In genomic region chr13:32647926-32648325, GRCh38 we compare ENCODE assay signal across 18 cellular contexts.
A peak's percentile ranks its signal among the peaks of the same experiment; 100 is the strongest.
DNase-seq lines count a peak whose midpoint lies in the region; ATAC-seq and TF ChIP-seq lines count a peak whose summit lies in the region.
"Had no signal": no experiment of that assay in that cellular context is flagged by ENCODE, and none has a peak within 500 bp of the region (broad histone marks: within the 10 kb centered on the region; RNA-seq: fewer than 3 reads in every experiment).

No MANE protein-coding gene starts in this region.

- no peak overlapping the region for H3K4me3 Mint-ChIP-seq in CD4-positive, alpha-beta T cell
- H3K4me3 Mint-ChIP-seq in T-helper 17 cell, result no peak overlapping the region
- H3K4me3 Mint-ChIP-seq in naive B cell, result peak overlapping the region in 7 of 8 donors; percentile 8 to 68 (median 19)

- intact Hi-C loops in CD4-positive, alpha-beta T cell (cut with DNase I, micrococcal nuclease), result no loop called here

- no peaks in the 10 kb centered on the region for H3K9me3 Mint-ChIP-seq in CD4-positive, alpha-beta T cell
- no peaks in the 10 kb centered on the region for H3K9me3 Mint-ChIP-seq in naive B cell

- H3K9me3 ChIP-seq in CD4-positive, alpha-beta T cell (ENCODE audit: control insufficient read depth, low read length), result no peaks in the 10 kb centered on the region
- no peaks in the 10 kb centered on the region for H3K9me3 ChIP-seq in T-helper 17 cell (ENCODE audit: control insufficient read depth, low read length, poor library complexity, severe bottlenecking)
- H3K9me3 ChIP-seq: heart right ventricle had no signal

- peaks cover 5% of the 10 kb centered on the region for H3K36me3 Mint-ChIP-seq in CD4-positive, alpha-beta T cell (ENCODE audit: low read depth)
- H3K36me3 Mint-ChIP-seq in T-helper 17 cell (ENCODE audit: low read depth), result no peaks in the 10 kb centered on the region
- H3K36me3 Mint-ChIP-seq in naive B cell, result no peaks in the 10 kb centered on the region

- no peaks in the 10 kb centered on the region for H3K27me3 ChIP-seq in CD4-positive, alpha-beta T cell (ENCODE audit: control insufficient read depth, insufficient read depth, low read length)
- H3K27me3 ChIP-seq: heart right ventricle had no signal

- H3K27ac ChIP-seq in CD4-positive, alpha-beta T cell (ENCODE audit: low read depth, low read length), result no peak overlapping the region
- H3K27ac ChIP-seq: heart right ventricle, PC-9, SK-N-MC had no signal

- no peak for DNase-seq in CD4-positive, alpha-beta T cell
- DNase-seq in T-helper 17 cell, result no peak
- no peak for DNase-seq in naive B cell
- DNase-seq in NOMO-1 (lab: John Stamatoyannopoulos, UW; ENCODE audit: unreplicated experiment in 2 of 2), result no peak
- DNase-seq: activated CD4-positive, alpha-beta T cell treated with anti-CD3 and anti-CD28 coated beads, Interleukin-2, amount 50 U/mL, for 4 hours; DMS 273 treated with DMSO at 0.1 percent for 48 hours; heart right ventricle; Kasumi-1; kidney; midbrain; NCI-H1417; NCI-H226; PC-9 had no signal

- POLR2A ChIA-PET in CD4-positive, alpha-beta T cell (lab: Charles Lee), result interaction anchor here (1.6 kb wide), 1 partner anchor 21 kb away, joined by 3 read pairs; no protein-coding TSS in a partner anchor

- TF ChIP-seq CTCF in CD4-positive, alpha-beta T cell (IDR thresholded peaks at IDR 0.05), result no peak
- TF ChIP-seq CTCF in GM12875 (IDR thresholded peaks at IDR 0.05; ENCODE audit: borderline replicate concordance, insufficient read depth, low read depth, low read length), result 0 out of 2 replicates have a peak, but pooled peaks have one; percentile 11

- peak; percentile 48 for ATAC-seq in CD4-positive, alpha-beta T cell (ENCODE audit: poor library complexity)
- peak; percentile 56 for ATAC-seq in T-helper 17 cell
- ATAC-seq in naive B cell (ENCODE audit: low read depth in 2 of 2), result peak; percentile 53
- ATAC-seq in SK-N-SH treated with all-trans-retinoic acid at 6 μM for 48 hours, result no peak
- ATAC-seq in HG03135 (IDR thresholded peaks at IDR 0.05; ENCODE audit: unreplicated experiment), result no peak
- no peak for ATAC-seq in GM18498 (IDR thresholded peaks at IDR 0.05; ENCODE audit: unreplicated experiment)
- ATAC-seq: heart right ventricle had no signal

- no peak overlapping the region for H3K4me3 ChIP-seq in GM12875 (ENCODE audit: low read depth, low read length)
- H3K4me3 ChIP-seq: heart right ventricle, PC-9, SK-N-MC had no signal

- no peaks in the 10 kb centered on the region for H3K27me3 Mint-ChIP-seq in CD4-positive, alpha-beta T cell
- H3K27me3 Mint-ChIP-seq in T-helper 17 cell (no peaks in the 10 kb centered on the region), naive B cell (no peaks in the 10 kb centered on the region)

- H3K4me1 Mint-ChIP-seq in CD4-positive, alpha-beta T cell (ENCODE audit: low read depth), result peaks cover 68% of the 10 kb centered on the region
- H3K4me1 Mint-ChIP-seq in T-helper 17 cell (peaks cover 45% of the 10 kb centered on the region), naive B cell (peaks cover 47 to 64% (median 59%) of the 10 kb centered on the region in 3 donors)

- CTCF ChIA-PET in CD4-positive, alpha-beta T cell (lab: Charles Lee), result interaction anchor here (1.3 to 6.0 kb wide), 3 partner anchors 8 to 61 kb away, joined by 3 to 52 read pairs (median 9); partner anchors contain the start of gene PDS5B

- H3K27ac Mint-ChIP-seq in CD4-positive, alpha-beta T cell, result no peak overlapping the region
- H3K27ac Mint-ChIP-seq in T-helper 17 cell (peak overlapping the region; percentile 61), naive B cell (peak overlapping the region; percentile 16 to 92 (median 62))

TF ChIP-seq in SK-N-SH treated with all-trans-retinoic acid at 6 μM for 48 hours, 23 proteins besides CTCF, POLR2A, EP300 and RAD21:
- no peak for TF ChIP-seq ZNF565 (CRISPR knock-in tag; conservative IDR thresholded peaks at IDR 0.05; ENCODE audit: low read depth)
- TF ChIP-seq GLIS3 (CRISPR knock-in tag; IDR thresholded peaks at IDR 0.05), result no peak
- no peak for TF ChIP-seq ZFP3 (CRISPR knock-in tag; IDR thresholded peaks at IDR 0.05)
- no peak for TF ChIP-seq CREB5 (CRISPR knock-in tag; IDR thresholded peaks at IDR 0.05; ENCODE audit: low read depth)
- no peak for TF ChIP-seq BACH2 (CRISPR knock-in tag; IDR thresholded peaks at IDR 0.05; ENCODE audit: borderline replicate concordance)
- no peak for TF ChIP-seq ESRRG (CRISPR knock-in tag; IDR thresholded peaks at IDR 0.05)
- no peak for TF ChIP-seq CSDC2 (CRISPR knock-in tag; IDR thresholded peaks at IDR 0.05)
- no peak for TF ChIP-seq RARB (CRISPR knock-in tag; IDR thresholded peaks at IDR 0.05)
TF ChIP-seq in SK-N-SH treated with all-trans-retinoic acid at 6 μM for 48 hours: peak in this region for 0.

Comparison
In these comparisons a context has a peak if more than half of its experiments do, and no peak if none do; other contexts are left out.
1. ATAC-seq: peak in CD4-positive, alpha-beta T cell (single experiment), T-helper 17 cell (single experiment) and naive B cell (2 of 2); none in SK-N-SH treated with all-trans-retinoic acid at 6 μM for 48 hours (single experiment), HG03135 (single experiment) and GM18498 (single experiment).
2. H3K4me3 Mint-ChIP-seq: peak in naive B cell (7 of 8); none in CD4-positive, alpha-beta T cell (single experiment) and T-helper 17 cell (single experiment).